Comparison of ENCODE assay signal across 1 cellular context in the genomic region with DNA sequence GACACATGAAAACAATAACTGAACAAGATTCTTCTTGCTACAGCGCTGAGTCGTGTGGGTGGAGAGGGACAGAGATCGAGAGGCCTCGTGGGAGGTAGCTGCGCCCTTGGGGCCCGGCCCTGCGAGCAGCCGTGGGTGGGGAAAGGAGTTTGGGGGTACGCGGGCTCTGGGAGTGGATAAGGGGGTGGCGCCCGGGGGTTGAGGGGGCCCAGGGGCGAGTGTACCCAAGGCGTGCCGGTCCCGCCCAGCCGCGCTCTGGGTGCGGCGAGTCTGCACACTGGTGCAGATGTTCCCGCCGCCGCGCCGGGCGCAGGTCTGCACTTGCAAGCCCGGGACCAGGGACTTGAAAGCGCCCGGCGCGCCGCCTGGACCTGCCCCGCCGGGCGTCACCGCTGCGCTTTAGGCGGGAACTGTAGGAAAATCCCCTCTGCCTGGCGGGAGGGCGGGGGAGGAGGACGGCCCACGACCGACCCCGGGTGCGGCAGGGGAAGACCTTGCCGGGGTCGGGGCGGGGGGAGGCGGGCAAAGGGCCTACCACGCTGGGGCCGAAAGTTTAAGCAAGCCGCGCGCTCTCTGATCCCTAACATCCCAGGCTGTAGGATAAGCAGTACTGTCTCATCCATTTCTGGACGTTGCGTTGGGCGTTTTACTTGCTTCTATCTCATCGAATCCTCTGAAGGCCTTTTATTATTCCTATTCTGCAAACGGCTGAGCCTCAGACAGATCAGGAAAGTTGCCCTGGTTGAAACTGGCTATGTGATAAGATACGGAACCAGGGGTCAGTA.
TF ChIP-seq lines count a peak whose summit lies in the region.

No MANE protein-coding gene starts in this region.

TF ChIP-seq in WTC11, 78 proteins besides CTCF, POLR2A, EP300 and RAD21 (continued from another document):
- TF ChIP-seq, protein P1, sequence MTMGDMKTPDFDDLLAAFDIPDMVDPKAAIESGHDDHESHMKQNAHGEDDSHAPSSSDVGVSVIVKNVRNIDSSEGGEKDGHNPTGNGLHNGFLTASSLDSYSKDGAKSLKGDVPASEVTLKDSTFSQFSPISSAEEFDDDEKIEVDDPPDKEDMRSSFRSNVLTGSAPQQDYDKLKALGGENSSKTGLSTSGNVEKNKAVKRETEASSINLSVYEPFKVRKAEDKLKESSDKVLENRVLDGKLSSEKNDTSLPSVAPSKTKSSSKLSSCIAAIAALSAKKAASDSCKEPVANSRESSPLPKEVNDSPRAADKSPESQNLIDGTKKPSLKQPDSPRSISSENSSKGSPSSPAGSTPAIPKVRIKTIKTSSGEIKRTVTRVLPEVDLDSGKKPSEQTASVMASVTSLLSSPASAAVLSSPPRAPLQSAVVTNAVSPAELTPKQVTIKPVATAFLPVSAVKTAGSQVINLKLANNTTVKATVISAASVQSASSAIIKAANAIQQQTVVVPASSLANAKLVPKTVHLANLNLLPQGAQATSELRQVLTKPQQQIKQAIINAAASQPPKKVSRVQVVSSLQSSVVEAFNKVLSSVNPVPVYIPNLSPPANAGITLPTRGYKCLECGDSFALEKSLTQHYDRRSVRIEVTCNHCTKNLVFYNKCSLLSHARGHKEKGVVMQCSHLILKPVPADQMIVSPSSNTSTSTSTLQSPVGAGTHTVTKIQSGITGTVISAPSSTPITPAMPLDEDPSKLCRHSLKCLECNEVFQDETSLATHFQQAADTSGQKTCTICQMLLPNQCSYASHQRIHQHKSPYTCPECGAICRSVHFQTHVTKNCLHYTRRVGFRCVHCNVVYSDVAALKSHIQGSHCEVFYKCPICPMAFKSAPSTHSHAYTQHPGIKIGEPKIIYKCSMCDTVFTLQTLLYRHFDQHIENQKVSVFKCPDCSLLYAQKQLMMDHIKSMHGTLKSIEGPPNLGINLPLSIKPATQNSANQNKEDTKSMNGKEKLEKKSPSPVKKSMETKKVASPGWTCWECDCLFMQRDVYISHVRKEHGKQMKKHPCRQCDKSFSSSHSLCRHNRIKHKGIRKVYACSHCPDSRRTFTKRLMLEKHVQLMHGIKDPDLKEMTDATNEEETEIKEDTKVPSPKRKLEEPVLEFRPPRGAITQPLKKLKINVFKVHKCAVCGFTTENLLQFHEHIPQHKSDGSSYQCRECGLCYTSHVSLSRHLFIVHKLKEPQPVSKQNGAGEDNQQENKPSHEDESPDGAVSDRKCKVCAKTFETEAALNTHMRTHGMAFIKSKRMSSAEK (CRISPR knock-in tag; IDR thresholded peaks at IDR 0.05; ENCODE audit: borderline replicate concordance), result no peak
- TF ChIP-seq, protein P2, sequence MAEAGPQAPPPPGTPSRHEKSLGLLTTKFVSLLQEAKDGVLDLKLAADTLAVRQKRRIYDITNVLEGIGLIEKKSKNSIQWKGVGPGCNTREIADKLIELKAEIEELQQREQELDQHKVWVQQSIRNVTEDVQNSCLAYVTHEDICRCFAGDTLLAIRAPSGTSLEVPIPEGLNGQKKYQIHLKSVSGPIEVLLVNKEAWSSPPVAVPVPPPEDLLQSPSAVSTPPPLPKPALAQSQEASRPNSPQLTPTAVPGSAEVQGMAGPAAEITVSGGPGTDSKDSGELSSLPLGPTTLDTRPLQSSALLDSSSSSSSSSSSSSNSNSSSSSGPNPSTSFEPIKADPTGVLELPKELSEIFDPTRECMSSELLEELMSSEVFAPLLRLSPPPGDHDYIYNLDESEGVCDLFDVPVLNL (CRISPR knock-in tag; IDR thresholded peaks at IDR 0.05; ENCODE audit: borderline replicate concordance, low read depth), result no peak
